ENCODE assay signal across 11 cellular contexts in the genomic region with DNA sequence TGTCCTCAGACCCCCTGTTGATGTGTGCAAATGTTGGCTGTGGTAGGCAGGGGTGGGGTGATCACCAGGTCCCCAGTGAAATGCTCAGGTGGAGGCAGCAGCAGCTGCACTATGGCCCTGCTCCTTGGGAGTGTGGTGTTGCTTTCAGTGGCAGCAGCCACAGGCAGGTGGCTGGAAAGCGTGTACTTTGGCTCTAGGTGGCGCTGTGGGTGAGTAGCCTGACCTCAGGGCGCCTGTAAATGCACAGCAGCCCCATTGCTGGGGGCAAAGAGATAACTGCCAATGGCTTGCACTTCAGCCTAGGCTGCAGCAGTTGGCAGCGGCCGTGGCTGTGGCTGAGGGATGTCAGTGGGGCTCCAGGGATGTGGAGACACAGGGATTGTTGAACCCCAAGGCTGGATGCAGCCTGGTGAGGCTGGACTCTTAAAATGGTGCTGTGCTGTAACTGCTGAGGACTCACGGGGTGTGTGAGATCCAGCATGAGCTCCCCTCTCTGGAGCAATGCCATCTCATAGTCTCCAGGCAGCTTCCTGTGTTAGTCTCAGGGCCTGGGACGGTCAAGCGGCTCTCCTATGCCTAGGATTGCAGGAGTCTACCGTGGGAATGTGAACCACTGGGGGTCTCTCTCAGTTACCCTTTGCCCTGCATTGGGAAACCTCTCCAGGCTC.
A peak's percentile ranks its signal among the peaks of the same experiment; 100 is the strongest.
DNase-seq lines count a peak whose midpoint lies in the region; ATAC-seq, FAIRE-seq and TF ChIP-seq lines count a peak whose summit lies in the region.
"Had no signal": no experiment of that assay in that cellular context is flagged by ENCODE, and none has a peak within 500 bp of the region (broad histone marks: within the 10 kb centered on the region; RNA-seq: fewer than 3 reads in every experiment).

No MANE protein-coding gene starts in this region.

- no peaks in the 10 kb centered on the region for H3K36me3 ChIP-seq in iPS DF 6.9 (ENCODE audit: control insufficient read depth, insufficient read depth, low read length)

- DNase-seq in Daoy (ENCODE audit: low read depth) (peak; percentile 14), H54 (ENCODE audit: insufficient read length, low spot score) (peak; percentile 0), RKO (ENCODE audit: low spot score) (peak; percentile 1), iPS DF 6.9 (ENCODE audit: low read depth, low spot score) (peak; percentile 22), omental fat pad (ENCODE audit: low spot score) (no peak)
- DNase-seq in activated effector memory CD4-positive, alpha-beta T cell treated with Interleukin-2 at 50 U/mL for 16 hours: no peak
- DNase-seq: activated B cell treated with CpG ODN at 0.5 μM for 24 hours; CD4-positive, CD25-positive, alpha-beta regulatory T cell; central memory CD4-positive, alpha-beta T cell had no signal

- no peaks in the 10 kb centered on the region for H3K4me1 ChIP-seq in iPS DF 6.9 (ENCODE audit: control insufficient read depth, insufficient read depth, low read length)

- no peak for TF ChIP-seq POLR2A in H54 (IDR thresholded peaks at IDR 0.05; ENCODE audit: low read depth, low read length)

- ATAC-seq in omental fat pad (ENCODE audit: low FRiP score) (no peak), GM18502 (IDR thresholded peaks at IDR 0.05; ENCODE audit: poor library complexity, unreplicated experiment) (no peak), HG03025 (IDR thresholded peaks at IDR 0.05; ENCODE audit: low FRiP score, unreplicated experiment) (no peak)

- H3K27me3 ChIP-seq in iPS DF 6.9 (ENCODE audit: control insufficient read depth, insufficient read depth, low read length): no peaks in the 10 kb centered on the region

- no peak overlapping the region for H3K4me3 ChIP-seq in iPS DF 6.9 (ENCODE audit: low read length)

- WGBS in iPS DF 6.9 (ENCODE audit: insufficient coverage, insufficient read length): no CpG with 5 or more reads among the region's 9 CpGs

- FAIRE-seq in H54 (lab: Jason Lieb, UNC): no peak

- H3K27ac ChIP-seq in iPS DF 6.9 (ENCODE audit: low read length): no peak overlapping the region

- TF ChIP-seq CTCF in omental fat pad (IDR thresholded peaks at IDR 0.05): no peak

- H3K9me3 ChIP-seq in iPS DF 6.9 (ENCODE audit: control insufficient read depth, insufficient read depth, low read length): no peaks in the 10 kb centered on the region

Comparison
In these comparisons a context has a peak if more than half of its experiments do, and no peak if none do; other contexts are left out.
1. DNase-seq: peak in Daoy (single experiment), H54 (single experiment), RKO (single experiment) and iPS DF 6.9 (single experiment); none in activated effector memory CD4-positive, alpha-beta T cell treated with Interleukin-2 at 50 U/mL for 16 hours (single experiment) and omental fat pad (single experiment).